ENCODE assay signal across 10 cellular contexts in the genomic region with DNA sequence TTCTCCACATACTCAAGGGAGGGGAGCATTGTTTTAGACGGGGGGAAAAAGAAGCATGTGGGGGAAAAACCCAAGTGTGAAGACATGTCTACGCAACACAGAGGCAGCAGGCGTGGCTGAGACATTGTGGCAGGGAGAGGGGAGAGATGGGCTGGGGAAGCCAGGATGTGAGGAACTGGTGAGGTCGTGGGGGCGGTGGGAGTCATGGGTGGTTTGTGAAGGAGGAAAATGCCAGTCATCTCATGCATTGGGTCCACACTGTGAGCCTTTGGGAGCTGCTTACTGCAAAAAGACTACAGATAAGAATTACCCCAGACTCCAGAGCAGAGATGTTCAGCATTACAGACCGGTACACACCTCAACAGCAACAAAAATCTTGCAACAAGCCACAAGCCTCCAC. TPM values are rescaled to one million over a fixed set of nuclear protein-coding genes. Genes with fewer than 3 reads are reported as not detected.
A peak's percentile ranks its signal among the peaks of the same experiment; 100 is the strongest.
DNase-seq lines count a peak whose midpoint lies in the region; ATAC-seq lines count a peak whose summit lies in the region.
"Had no signal": no experiment of that assay in that cellular context is flagged by ENCODE, and none has a peak within 500 bp of the region (broad histone marks: within the 10 kb centered on the region; RNA-seq: fewer than 3 reads in every experiment).

No MANE protein-coding gene starts in this region.

- H3K27me3 Mint-ChIP-seq in activated T-helper 17 cell treated with anti-CD3 and anti-CD28 coated beads, Interleukin-2, amount 50 U/mL, for 72 hours = peaks cover 3% of the 10 kb centered on the region
- peaks cover 15 to 83% (median 53%) of the 10 kb centered on the region in 5 donors for H3K27me3 Mint-ChIP-seq in naive thymus-derived CD8-positive, alpha-beta T cell

- H3K9me3 Mint-ChIP-seq in activated T-helper 17 cell treated with anti-CD3 and anti-CD28 coated beads, Interleukin-2, amount 50 U/mL, for 72 hours = peaks cover 3% of the 10 kb centered on the region
- H3K9me3 Mint-ChIP-seq in naive thymus-derived CD8-positive, alpha-beta T cell = peaks cover 0 to 20% (median 9%) of the 10 kb centered on the region in 9 donors
- peaks cover 3% of the 10 kb centered on the region for H3K9me3 Mint-ChIP-seq in stimulated activated effector memory CD8-positive, alpha-beta T cell treated with anti-CD3 and anti-CD28 coated beads, Interleukin-12 subunit alpha, Interleukin-12 subunit beta, amount 100 ng/mL, for 72 hours

- H3K27ac Mint-ChIP-seq in activated T-helper 17 cell treated with anti-CD3 and anti-CD28 coated beads, Interleukin-2, amount 50 U/mL, for 72 hours = peak overlapping the region; percentile 29
- H3K27ac Mint-ChIP-seq in naive thymus-derived CD8-positive, alpha-beta T cell = peak overlapping the region in 4 of 10 donors; percentile 32 to 91 (median 73)
- H3K27ac Mint-ChIP-seq in stimulated activated effector memory CD8-positive, alpha-beta T cell treated with anti-CD3 and anti-CD28 coated beads, Interleukin-12 subunit alpha, Interleukin-12 subunit beta, amount 100 ng/mL, for 72 hours = peak overlapping the region; percentile 97
- H3K27ac Mint-ChIP-seq: nephron progenitor cell had no signal

- H3K4me3 Mint-ChIP-seq in activated T-helper 17 cell treated with anti-CD3 and anti-CD28 coated beads, Interleukin-2, amount 50 U/mL, for 72 hours = peak overlapping the region; percentile 87
- peak overlapping the region in 9 of 10 donors; percentile 26 to 83 (median 64) for H3K4me3 Mint-ChIP-seq in naive thymus-derived CD8-positive, alpha-beta T cell
- peak overlapping the region; percentile 91 for H3K4me3 Mint-ChIP-seq in stimulated activated effector memory CD8-positive, alpha-beta T cell treated with anti-CD3 and anti-CD28 coated beads, Interleukin-12 subunit alpha, Interleukin-12 subunit beta, amount 100 ng/mL, for 72 hours

- peaks cover 18% of the 10 kb centered on the region for H3K36me3 Mint-ChIP-seq in activated T-helper 17 cell treated with anti-CD3 and anti-CD28 coated beads, Interleukin-2, amount 50 U/mL, for 72 hours (ENCODE audit: low read depth)
- H3K36me3 Mint-ChIP-seq in naive thymus-derived CD8-positive, alpha-beta T cell = peaks cover 0 to 9% (median 3%) of the 10 kb centered on the region in 3 donors
- peaks cover 43% of the 10 kb centered on the region for H3K36me3 Mint-ChIP-seq in stimulated activated effector memory CD8-positive, alpha-beta T cell treated with anti-CD3 and anti-CD28 coated beads, Interleukin-12 subunit alpha, Interleukin-12 subunit beta, amount 100 ng/mL, for 72 hours

- ATAC-seq in activated T-helper 17 cell treated with anti-CD3 and anti-CD28 coated beads, Interleukin-2, amount 50 U/mL, for 72 hours (replicated peaks) = peak; percentile 61
- no peak for ATAC-seq in naive thymus-derived CD8-positive, alpha-beta T cell
- peak; percentile 76 for ATAC-seq in stimulated activated effector memory CD8-positive, alpha-beta T cell treated with anti-CD3 and anti-CD28 coated beads, Interleukin-12 subunit alpha, Interleukin-12 subunit beta, amount 100 ng/mL, for 72 hours
- no peak for ATAC-seq in HG03139 (IDR thresholded peaks at IDR 0.05; ENCODE audit: unreplicated experiment)
- no peak for ATAC-seq in HG03135 (IDR thresholded peaks at IDR 0.05; ENCODE audit: unreplicated experiment)
- ATAC-seq: Right ventricle myocardium inferior had no signal

- POLR2A ChIA-PET in naive thymus-derived CD8-positive, alpha-beta T cell (lab: Charles Lee) = no interaction called here

- DNase-seq in T-helper 2 cell (peak in 3 of 5 experiments; percentile 50 to 72 (median 57)), NCI-H82 treated with DMSO at 0.1 percent for 48 hours (lab: John Stamatoyannopoulos, UW; ENCODE audit: unreplicated experiment) (no peak)
- DNase-seq in naive thymus-derived CD8-positive, alpha-beta T cell = peak in 1 of 10 donors; percentile 50
- peak; percentile 53 to 93 for DNase-seq in stimulated activated effector memory CD8-positive, alpha-beta T cell treated with anti-CD3 and anti-CD28 coated beads, Interleukin-12 subunit alpha, Interleukin-12 subunit beta, amount 100 ng/mL, for 72 hours (ENCODE audit: low spot score in 2 of 2)
- DNase-seq: NCI-H2029 treated with DMSO at 0.1 percent for 48 hours had no signal

- H3K4me1 Mint-ChIP-seq in activated T-helper 17 cell treated with anti-CD3 and anti-CD28 coated beads, Interleukin-2, amount 50 U/mL, for 72 hours = peaks cover 19% of the 10 kb centered on the region
- H3K4me1 Mint-ChIP-seq in naive thymus-derived CD8-positive, alpha-beta T cell = peaks cover 4 to 23% (median 20%) of the 10 kb centered on the region in 4 donors
- H3K4me1 Mint-ChIP-seq in stimulated activated effector memory CD8-positive, alpha-beta T cell treated with anti-CD3 and anti-CD28 coated beads, Interleukin-12 subunit alpha, Interleukin-12 subunit beta, amount 100 ng/mL, for 72 hours = peaks cover 56% of the 10 kb centered on the region

RNA-seq across cellular contexts. Expression of a gene that starts 2.1 kb away (rescaled TPM):
- total RNA-seq in activated T-helper 17 cell treated with anti-CD3 and anti-CD28 coated beads, Interleukin-2, amount 50 U/mL, for 72 hours = 10 to 100 TPM; 13.1 to 34.6 TPM
- total RNA-seq in naive thymus-derived CD8-positive, alpha-beta T cell = under 1 TPM in 1 of 2 experiments, not detected in 1; 0.38 TPM
- 1 to 10 TPM in 1 of 3 donors, under 1 TPM in 2; 0.15 to 9.6 (median 0.68) TPM for polyA plus RNA-seq in naive thymus-derived CD8-positive, alpha-beta T cell
- total RNA-seq: Right ventricle myocardium inferior had no signal

Comparison
In these comparisons a context has a peak if more than half of its experiments do, and no peak if none do; other contexts are left out.
1. ATAC-seq: peak in activated T-helper 17 cell treated with anti-CD3 and anti-CD28 coated beads, Interleukin-2, amount 50 U/mL, for 72 hours (single experiment) and stimulated activated effector memory CD8-positive, alpha-beta T cell treated with anti-CD3 and anti-CD28 coated beads, Interleukin-12 subunit alpha, Interleukin-12 subunit beta, amount 100 ng/mL, for 72 hours (single experiment); none in naive thymus-derived CD8-positive, alpha-beta T cell (0 of 2), HG03139 (single experiment) and HG03135 (single experiment).
2. RNA of a gene that starts 2.1 kb away (total RNA-seq): 13.1 to 34.6 TPM in activated T-helper 17 cell treated with anti-CD3 and anti-CD28 coated beads, Interleukin-2, amount 50 U/mL, for 72 hours; 0.38 TPM in naive thymus-derived CD8-positive, alpha-beta T cell; every median in the first group is over 10 times any median in the second.
3. Peak in every context shown above with its lines, with median percentiles within 50 percentile points of each other: H3K4me3 Mint-ChIP-seq.